8 cellular contexts compared by ENCODE assay signal in genomic region chr18:47158314-47158853, GRCh38. TPM values are rescaled to one million over a fixed set of nuclear protein-coding genes. Genes with fewer than 3 reads are reported as not detected.
DNase-seq lines count a peak whose midpoint lies in the region; ATAC-seq, FAIRE-seq and TF ChIP-seq lines count a peak whose summit lies in the region.
"Not testable (repeated sequence)": the region's sequence is repeated elsewhere in the genome, so short reads cannot be mapped to it uniquely, and the experiment has no call there.

No MANE protein-coding gene starts in this region.

- ATAC-seq in A549; IMR-90 (ENCODE audit: low read depth): not testable (repeated sequence)
- 0 out of 2 replicates have a peak, but pooled peaks have one; percentile 24 for ATAC-seq in WTC11

- in situ Hi-C loops in IMR-90 (cut with MboI; ENCODE audit: low sequenced_read_pairs), result not testable (repeated sequence)

- H3K4ac ChIP-seq in IMR-90 (ENCODE audit: low read depth, low read length); trophoblast cell (ENCODE audit: low read depth, low read length): not testable (repeated sequence)

- not testable (repeated sequence) for H2BK5ac ChIP-seq in IMR-90 (ENCODE audit: low read depth, low read length, poor library complexity, severe bottlenecking); trophoblast cell (ENCODE audit: low read depth, low read length, poor library complexity)

- not testable (repeated sequence) for H4K12ac ChIP-seq in trophoblast cell (ENCODE audit: low read depth, low read length)

- H3K79me1 ChIP-seq in IMR-90 (ENCODE audit: low read depth in 1 of 2, low read length in 2 of 2), result peaks cover 13 to 46% of the 10 kb centered on the region in 2 experiments; a peak in 3 of 4 replicates
- not testable (repeated sequence) for H3K79me1 ChIP-seq in trophoblast cell (ENCODE audit: low read length)

- POLR2A ChIA-PET in A549 (lab: Yijun Ruan, JAX); IMR-90 (lab: Charles Lee; ENCODE audit: unreplicated experiment); WTC11 (lab: Charles Lee): not testable (repeated sequence)

- H2AFZ ChIP-seq in IMR-90 (replicated peaks; ENCODE audit: low read length, poor library complexity); trophoblast cell (ENCODE audit: insufficient read depth, low read length, poor library complexity): not testable (repeated sequence)

- intact Hi-C loops in IMR-90 (cut with micrococcal nuclease), result not testable (repeated sequence)

- H3K9me1 ChIP-seq in IMR-90 (ENCODE audit: insufficient read depth, low read length), result not testable (repeated sequence)

- not testable (repeated sequence) for TF ChIP-seq RAD21 in A549 (conservative IDR thresholded peaks at IDR 0.05 in 1 of 2, IDR thresholded peaks at IDR 0.05 in 1 of 2); IMR-90 (IDR thresholded peaks at IDR 0.05; ENCODE audit: low read length)

- H2BK12ac ChIP-seq in trophoblast cell (ENCODE audit: low read length), result not testable (repeated sequence)

- not testable (repeated sequence) for H4K91ac ChIP-seq in IMR-90 (ENCODE audit: insufficient read depth, low read depth, low read length); trophoblast cell (ENCODE audit: low read depth, low read length)

- H2BK120ac ChIP-seq in IMR-90 (ENCODE audit: low read depth, low read length); trophoblast cell (ENCODE audit: insufficient read depth, low read length, poor library complexity): not testable (repeated sequence)

- H3K4me3 Mint-ChIP-seq in WTC11, result not testable (repeated sequence)

- H3K56ac ChIP-seq in IMR-90 (ENCODE audit: extremely low read depth, insufficient read depth, low read length), result not testable (repeated sequence)

- H3K27me3 Mint-ChIP-seq in WTC11 (ENCODE audit: low read depth), result not testable (repeated sequence)

- dilution Hi-C loops in IMR-90 (cut with HindIII; ENCODE audit: low sequenced_read_pairs, unreplicated experiment), result not testable (repeated sequence)

- H3K36me3 Mint-ChIP-seq in WTC11, result not testable (repeated sequence)

- not testable (repeated sequence) for H4K5ac ChIP-seq in IMR-90 (ENCODE audit: low read depth, low read length)

- not testable (repeated sequence) for H2BK15ac ChIP-seq in IMR-90 (ENCODE audit: low read depth, low read length)

- not testable (repeated sequence) for H3K4me2 ChIP-seq in A549; IMR-90 (ENCODE audit: low read depth, low read length); trophoblast cell (ENCODE audit: low read length)

- not testable (repeated sequence) for H3K23ac ChIP-seq in IMR-90 (ENCODE audit: low read depth, low read length); trophoblast cell (ENCODE audit: low read length)

- not testable (repeated sequence) for H3K79me2 ChIP-seq in trophoblast cell (ENCODE audit: control insufficient read depth, insufficient read depth, low read length, poor library complexity)

- H2AK9ac ChIP-seq in IMR-90 (replicated peaks; ENCODE audit: low read depth, low read length, poor library complexity), result not testable (repeated sequence)

- not testable (repeated sequence) for H3K27ac ChIP-seq in A549; IMR-90 (ENCODE audit: insufficient read depth, low read length); trophoblast cell (ENCODE audit: low read depth, low read length)

- H4K20me1 ChIP-seq in IMR-90 (ENCODE audit: insufficient read depth, low read length), result peaks cover 31% of the 10 kb centered on the region

- H3K27ac Mint-ChIP-seq in WTC11, result not testable (repeated sequence)

- not testable (repeated sequence) for H3K4me1 ChIP-seq in A549; IMR-90 (ENCODE audit: control insufficient read depth, insufficient read depth, low read length); trophoblast cell (ENCODE audit: control insufficient read depth in 1 of 2, insufficient read depth in 2 of 2, low read length in 2 of 2)

- TF ChIP-seq CTCF in A549 (IDR thresholded peaks at IDR 0.05); IMR-90 (conservative IDR thresholded peaks at IDR 0.05; ENCODE audit: low read depth, low read length); NB4 (IDR thresholded peaks at IDR 0.05; ENCODE audit: low read depth, low read length); WTC11 (IDR thresholded peaks at IDR 0.05); cardiac fibroblast (IDR thresholded peaks at IDR 0.05; ENCODE audit: low read depth, low read length); fibroblast of the aortic adventitia (IDR thresholded peaks at IDR 0.05; ENCODE audit: insufficient read depth, low read length): not testable (repeated sequence)

- WGBS in A549 (ENCODE audit: missing lambda C conversion rate), result 82% methylated on average over 14 of the region's 18 CpGs
- no CpG with 5 or more reads among the region's 18 CpGs for WGBS in IMR-90 (ENCODE audit: extremely low coverage in 2 of 2, insufficient read length in 1 of 2), 2 experiments
- no CpG with 5 or more reads among the region's 18 CpGs for WGBS in trophoblast cell (ENCODE audit: extremely low coverage, insufficient coverage, insufficient read length)

- not testable (repeated sequence) for H3K36me3 ChIP-seq in IMR-90 (ENCODE audit: control insufficient read depth, insufficient read depth, low read length); trophoblast cell (ENCODE audit: control insufficient read depth in 1 of 2, insufficient read depth in 2 of 2, low read length in 2 of 2)

- not testable (repeated sequence) for H3K14ac ChIP-seq in IMR-90 (replicated peaks; ENCODE audit: low read depth, low read length); trophoblast cell (ENCODE audit: low read length)

- H2BK20ac ChIP-seq in IMR-90 (ENCODE audit: low read depth, low read length), result not testable (repeated sequence)

- H4K8ac ChIP-seq in IMR-90 (ENCODE audit: low read depth in 2 of 2, low read length in 2 of 2); trophoblast cell (ENCODE audit: low read depth, low read length): not testable (repeated sequence)

- DNase-seq in A549 (ENCODE audit: low read depth in 1 of 2, low spot score in 1 of 2) (peak in 1 of 2 experiments; percentile 18), H4 (ENCODE audit: low spot score) (peak; percentile 65), IMR-90 (peak; percentile 23), NB4 (ENCODE audit: low read depth) (peak; percentile 43), cardiac fibroblast (ENCODE audit: low read depth in 2 of 2) (peak; percentile 45 to 68), fibroblast of the aortic adventitia (ENCODE audit: low read depth) (peak; percentile 15), trophoblast cell (peak; percentile 36 to 64)
- not testable (repeated sequence) for DNase-seq in WTC11 (ENCODE audit: low spot score)

- not testable (repeated sequence) for H3K4me3 ChIP-seq in A549; IMR-90 (ENCODE audit: insufficient read depth, low read depth, low read length); NB4 (ENCODE audit: low read depth, low read length); cardiac fibroblast (replicated peaks in 1 of 2; ENCODE audit: low read depth in 2 of 2, low read length in 2 of 2); fibroblast of the aortic adventitia (ENCODE audit: low read depth, low read length); trophoblast cell (ENCODE audit: low read depth, low read length)

- H2AK5ac ChIP-seq in IMR-90 (ENCODE audit: low read depth, low read length); trophoblast cell (ENCODE audit: low read length): not testable (repeated sequence)

- H3K4me1 Mint-ChIP-seq in WTC11, result peaks cover 11% of the 10 kb centered on the region

- not testable (repeated sequence) for H3K9me3 ChIP-seq in A549; IMR-90 (ENCODE audit: control insufficient read depth, insufficient read depth, low read length); trophoblast cell (ENCODE audit: insufficient read depth, low read depth, low read length)

- not testable (repeated sequence) for H3K9ac ChIP-seq in IMR-90 (ENCODE audit: low read depth, low read length); trophoblast cell (ENCODE audit: low read length)

- CTCF ChIA-PET in A549 (lab: Yijun Ruan, JAX); IMR-90 (lab: Yijun Ruan, JAX); WTC11 (lab: Charles Lee): not testable (repeated sequence)

- FAIRE-seq in A549 (lab: Jason Lieb, UNC), result not testable (repeated sequence)

- not testable (repeated sequence) for BruUV-seq in IMR-90 (replicated peaks; lab: Mats Ljungman, UMichigan)

- not testable (repeated sequence) for TF ChIP-seq EP300 in A549 (IDR thresholded peaks at IDR 0.05)

- not testable (repeated sequence) for H3K18ac ChIP-seq in IMR-90 (ENCODE audit: low read depth, low read length); trophoblast cell (ENCODE audit: low read length)

- not testable (repeated sequence) for H3K27me3 ChIP-seq in IMR-90 (ENCODE audit: control insufficient read depth, insufficient read depth, low read length); trophoblast cell (ENCODE audit: insufficient read depth, low read length)

- not testable (repeated sequence) for H3K9me3 Mint-ChIP-seq in WTC11

- TF ChIP-seq POLR2A in A549 (IDR thresholded peaks at IDR 0.05; ENCODE audit: low read length); IMR-90 (IDR thresholded peaks at IDR 0.05; ENCODE audit: low read depth, low read length); NB4 (IDR thresholded peaks at IDR 0.05; ENCODE audit: extremely low read depth, insufficient read length): not testable (repeated sequence)

RNA-seq across cellular contexts. Expression of gene HDHD2, which starts 8.1 kb away (rescaled TPM):
- polyA plus RNA-seq in A549 (2011; rRNA removed) (12.0 and 20.0 TPM in 2 replicates), A549 (2017; fragmentation: RNase III; extraction: RNeasy Plus Mini Kit Qiagen cat#74134 plus additional on column Dnase treatment) (16.1 to 18.0 TPM (median 16.7 TPM) in 3 replicates), IMR-90 (2012; rRNA removed) (7.2 TPM in 2 replicates)
- polyA plus RNA-seq in A549 (2012; cell fraction: cytosol; rRNA removed), result 3.4 and 4.0 TPM in 2 replicates
- polyA plus RNA-seq in A549 (2012; cell fraction: nucleus; rRNA removed), result 3.0 and 3.1 TPM in 2 replicates
- 12.1 and 13.5 TPM in 2 replicates for polyA minus RNA-seq in A549 (2011; rRNA and poly(A)+ RNA removed)
- total RNA-seq in H4 (2014; rRNA removed; shearing (Covaris generic)), result 10.3 and 11.9 TPM in 2 replicates
- total RNA-seq in IMR-90 (2012; rRNA removed) (16.7 and 18.6 TPM in 2 replicates), WTC11 (2021) (42.1 to 57.6 TPM (median 49.6 TPM) in 3 replicates), fibroblast of the aortic adventitia (ENCODE audit: low replicate concordance) (24.3 and 49.7 TPM in 2 replicates)
- polyA plus RNA-seq in IMR-90 (2012; cell fraction: cytosol; rRNA removed), result 5.4 and 6.5 TPM in 2 replicates
- polyA plus RNA-seq in IMR-90 (2012; cell fraction: nucleus; rRNA removed; ENCODE audit: low replicate concordance), result 2.3 and 11.3 TPM in 2 replicates
- polyA plus RNA-seq in trophoblast cell (2013), result 13.6 and 14.9 TPM in 2 replicates

RNA-seq across cellular contexts. Expression of gene IER3IP1, which starts 17.8 kb away (rescaled TPM):
- 15.8 and 24.5 TPM in 2 replicates for polyA plus RNA-seq in A549 (2011; rRNA removed)
- polyA plus RNA-seq in A549 (2012; cell fraction: cytosol; rRNA removed), result 9.7 and 10.7 TPM in 2 replicates
- polyA plus RNA-seq in A549 (2012; cell fraction: nucleus; rRNA removed), result 1.4 and 1.9 TPM in 2 replicates
- polyA plus RNA-seq in A549 (2017; fragmentation: RNase III; extraction: RNeasy Plus Mini Kit Qiagen cat#74134 plus additional on column Dnase treatment), result 25.1 to 29.0 TPM (median 28.0 TPM) in 3 replicates
- polyA minus RNA-seq in A549 (2011; rRNA and poly(A)+ RNA removed), result 4.3 and 7.4 TPM in 2 replicates
- total RNA-seq in H4 (2014; rRNA removed; shearing (Covaris generic)), result 51.6 and 51.9 TPM in 2 replicates
- 7.0 and 19.7 TPM in 2 replicates for total RNA-seq in IMR-90 (2012; rRNA removed)
- 10.9 and 11.7 TPM in 2 replicates for polyA plus RNA-seq in IMR-90 (2012; rRNA removed)
- 3.4 and 4.6 TPM in 2 replicates for polyA plus RNA-seq in IMR-90 (2012; cell fraction: cytosol; rRNA removed)
- 0.59 and 4.0 TPM in 2 replicates for polyA plus RNA-seq in IMR-90 (2012; cell fraction: nucleus; rRNA removed; ENCODE audit: low replicate concordance)
- total RNA-seq in WTC11 (2021), result 6.7 to 7.7 TPM (median 7.3 TPM) in 3 replicates
- total RNA-seq in fibroblast of the aortic adventitia (ENCODE audit: low replicate concordance), result 10.5 and 24.8 TPM in 2 replicates
- 21.2 and 21.5 TPM in 2 replicates for polyA plus RNA-seq in trophoblast cell (2013)
